7 cellular contexts compared by ENCODE assay signal in genomic region chr5:181287331-181287730, GRCh38. TPM values are rescaled to one million over a fixed set of nuclear protein-coding genes. Genes with fewer than 3 reads are reported as not detected.
DNase-seq lines count a peak whose midpoint lies in the region; ATAC-seq and TF ChIP-seq lines count a peak whose summit lies in the region.
"Not testable (repeated sequence)": the region's sequence is repeated elsewhere in the genome, so short reads cannot be mapped to it uniquely, and the experiment has no call there.

No MANE protein-coding gene starts in this region.

- H3K9ac ChIP-seq in Karpas-422 (ENCODE audit: low read length): not testable (repeated sequence)

- H2AFZ ChIP-seq in Karpas-422 (ENCODE audit: low read length): 0 out of 2 replicates have a peak overlapping the region, but pooled peaks have one; percentile 41

- not testable (repeated sequence) for H3K4me3 ChIP-seq in Karpas-422 (ENCODE audit: low read length)

- H3K9me3 ChIP-seq in Karpas-422 (ENCODE audit: low read length): not testable (repeated sequence)

- H3K4me1 Mint-ChIP-seq in naive B cell: peaks cover 24 to 26% (median 24%) of the 10 kb centered on the region in 3 donors

- H3K79me2 ChIP-seq in Karpas-422 (ENCODE audit: low read length): not testable (repeated sequence)

- TF ChIP-seq POLR2A in GM19193 (IDR thresholded peaks at IDR 0.05; ENCODE audit: extremely low read depth, insufficient read depth, insufficient read length): peak; percentile 32

- not testable (repeated sequence) for H3K9me3 Mint-ChIP-seq in naive B cell

- ATAC-seq in GM18499 (IDR thresholded peaks at IDR 0.05; ENCODE audit: insufficient read depth, unreplicated experiment) (peak; percentile 73), GM21447 (IDR thresholded peaks at IDR 0.05; ENCODE audit: unreplicated experiment) (peak; percentile 66), HG02981 (IDR thresholded peaks at IDR 0.05; ENCODE audit: unreplicated experiment) (peak; percentile 77), HG03280 (IDR thresholded peaks at IDR 0.05; ENCODE audit: unreplicated experiment) (peak; percentile 62), naive B cell (ENCODE audit: low read depth in 2 of 2) (peak; percentile 37 to 65)

- not testable (repeated sequence) for H3K27ac ChIP-seq in Karpas-422 (ENCODE audit: low read length)

- not testable (repeated sequence) for H3K27me3 Mint-ChIP-seq in naive B cell

- H3K27me3 ChIP-seq in Karpas-422 (ENCODE audit: low read length): not testable (repeated sequence)

- not testable (repeated sequence) for H4K20me1 ChIP-seq in Karpas-422 (ENCODE audit: insufficient read depth, low read depth, low read length)

- not testable (repeated sequence) for H3K36me3 ChIP-seq in Karpas-422 (ENCODE audit: insufficient read depth, low read length)

- H3K4me2 ChIP-seq in Karpas-422 (ENCODE audit: low read depth, low read length, poor library complexity, severe bottlenecking): not testable (repeated sequence)

- not testable (repeated sequence) for H3K9me2 ChIP-seq in Karpas-422 (replicated peaks; ENCODE audit: insufficient read depth, low read length)

- DNase-seq in Karpas-422: peak; percentile 42
- peak; percentile 25 for DNase-seq in naive B cell

- peak overlapping the region in 7 of 8 donors; percentile 36 to 86 (median 69) for H3K4me3 Mint-ChIP-seq in naive B cell

- H3K27ac Mint-ChIP-seq in naive B cell: peak overlapping the region; percentile 88 to 96 (median 92)

- H3K36me3 Mint-ChIP-seq in naive B cell: not testable (repeated sequence)

- not testable (repeated sequence) for H3K4me1 ChIP-seq in Karpas-422 (ENCODE audit: low read length)

RNA-seq across cellular contexts. Expression of gene TRIM52, which starts 26.4 kb away (rescaled TPM):
- total RNA-seq in Karpas-422 (2014; rRNA removed; shearing (Covaris generic); ENCODE audit: low replicate concordance): 18.7 and 21.8 TPM in 2 replicates
- polyA plus RNA-seq in naive B cell (ENCODE audit: low read depth in 6 of 6): 10 to 100 TPM in 5 of 6 donors, 1 to 10 TPM in 1; 6.4 to 35.1 (median 27.7) TPM

RNA-seq across cellular contexts. Expression of gene RACK1, which starts 43.6 kb away (rescaled TPM):
- total RNA-seq in Karpas-422 (2014; rRNA removed; shearing (Covaris generic); ENCODE audit: low replicate concordance): 7,026 and 7,196 TPM in 2 replicates
- polyA plus RNA-seq in naive B cell (ENCODE audit: low read depth in 6 of 6): 1,000 to 10,000 TPM; 2,383 to 2,887 (median 2,526) TPM
